In genomic region chr6:36492092-36492491, GRCh38 we compare ENCODE assay signal across 27 cellular contexts. TPM values are rescaled to one million over a fixed set of nuclear protein-coding genes. Genes with fewer than 3 reads are reported as not detected.
DNase-seq lines count a peak whose midpoint lies in the region; ATAC-seq and TF ChIP-seq lines count a peak whose summit lies in the region.
"Had no signal": no experiment of that assay in that cellular context is flagged by ENCODE, and none has a peak within 500 bp of the region (broad histone marks: within the 10 kb centered on the region; RNA-seq: fewer than 3 reads in every experiment).

No MANE protein-coding gene starts in this region.

- 91 to 94% methylated on average over 4 of the region's 4 CpGs for WGBS in sigmoid colon, 2 donors

- H3K4me3 ChIP-seq in sigmoid colon, result no peak overlapping the region
- H3K4me3 ChIP-seq: GM23248, left lung, ovary, SJSA1, spleen, suprapubic skin had no signal

- no peak for ATAC-seq in activated T-cell treated with anti-CD3 and anti-CD28 coated beads, Interleukin-2, amount 50 U/mL, for 72 hours (replicated peaks in 1 of 2)
- ATAC-seq in T-helper 17 cell (no peak), GM18907 (IDR thresholded peaks at IDR 0.05; ENCODE audit: unreplicated experiment) (no peak)
- ATAC-seq in stimulated activated effector memory CD8-positive, alpha-beta T cell treated with anti-CD3 and anti-CD28 coated beads, Interleukin-12 subunit alpha, Interleukin-12 subunit beta, amount 100 ng/mL, for 72 hours, result no peak
- ATAC-seq: stimulated activated memory B cell treated with anti-CD40 and anti-IgM and Interleukin-4, amounts not matched to agents 10 μg/mL and 1 μg/mL and 100 μg/mL, for 72 hours had no signal

- peaks cover 0 to 27% (median 10%) of the 10 kb centered on the region in 4 donors for H3K4me1 ChIP-seq in sigmoid colon

- H3K27me3 ChIP-seq in sigmoid colon, result no peaks in the 10 kb centered on the region
- H3K27me3 ChIP-seq: left lung, ovary, SJSA1, spleen, suprapubic skin had no signal

- no peak for DNase-seq in activated T-cell treated with anti-CD3 and anti-CD28 coated beads, Interleukin-2, amount 50 U/mL, for 72 hours
- DNase-seq in activated T-cell treated with anti-CD3 and anti-CD28 coated beads, Interleukin-2, amount 50 U/mL, for 48 hours, result no peak
- DNase-seq in Calu3 (no peak), T-helper 17 cell (no peak), sigmoid colon (no peak)
- no peak for DNase-seq in stimulated activated effector memory CD8-positive, alpha-beta T cell treated with anti-CD3 and anti-CD28 coated beads, Interleukin-12 subunit alpha, Interleukin-12 subunit beta, amount 100 ng/mL, for 72 hours (ENCODE audit: low spot score in 2 of 2)
- DNase-seq: activated CD4-positive, alpha-beta T cell treated with anti-CD3 and anti-CD28 coated beads for 4 hours; activated gamma-delta T cell treated with Interleukin-2 at 50 U/mL for 16 hours; central memory CD4-positive, alpha-beta T cell; hypothalamus; left lung; naive B cell; NCI-H1694; NCI-H526 treated with DMSO at 0.1 percent for 48 hours; ovary; spleen; stimulated activated CD4-positive, alpha-beta T cell treated with anti-CD3 and anti-CD28 coated beads, Interleukin-2, amount 100 ng/mL, for 48 hours; T-helper 1 cell had no signal

- H3K9me3 ChIP-seq in T-helper 17 cell (ENCODE audit: control insufficient read depth, low read length, poor library complexity, severe bottlenecking) (no peaks in the 10 kb centered on the region), sigmoid colon (no peaks in the 10 kb centered on the region)
- H3K9me3 ChIP-seq: left lung, ovary, SJSA1, spleen, suprapubic skin had no signal

- H3K27me3 Mint-ChIP-seq in activated T-cell treated with anti-CD3 and anti-CD28 coated beads, Interleukin-2, amount 50 U/mL, for 72 hours (ENCODE audit: low read depth), result no peaks in the 10 kb centered on the region
- H3K27me3 Mint-ChIP-seq in Calu3 (ENCODE audit: unreplicated experiment), result no peaks in the 10 kb centered on the region
- no peaks in the 10 kb centered on the region for H3K27me3 Mint-ChIP-seq in T-helper 17 cell
- H3K27me3 Mint-ChIP-seq: dendritic cell treated with granulocyte-macrophage colony-stimulating factor and Interleukin-4, amounts not matched to agents 40 ng/mL and 50 ng/mL, for 4 days; naive B cell; stimulated activated memory B cell treated with anti-CD40 and anti-IgM and Interleukin-4, amounts not matched to agents 10 μg/mL and 1 μg/mL and 100 μg/mL, for 72 hours had no signal

- peaks cover 4 to 33% of the 10 kb centered on the region in 2 donors for H3K36me3 Mint-ChIP-seq in activated T-cell treated with anti-CD3 and anti-CD28 coated beads, Interleukin-2, amount 50 U/mL, for 72 hours (ENCODE audit: insufficient read depth in 2 of 2)
- peaks cover 47% of the 10 kb centered on the region for H3K36me3 Mint-ChIP-seq in Calu3 (ENCODE audit: insufficient read depth, unreplicated experiment)
- no peaks in the 10 kb centered on the region for H3K36me3 Mint-ChIP-seq in T-helper 17 cell (ENCODE audit: low read depth)
- H3K36me3 Mint-ChIP-seq in stimulated activated effector memory CD8-positive, alpha-beta T cell treated with anti-CD3 and anti-CD28 coated beads, Interleukin-12 subunit alpha, Interleukin-12 subunit beta, amount 100 ng/mL, for 72 hours, result peaks cover 88% of the 10 kb centered on the region

- H3K4me1 Mint-ChIP-seq in activated T-cell treated with anti-CD3 and anti-CD28 coated beads, Interleukin-2, amount 50 U/mL, for 72 hours (ENCODE audit: low read depth), result peaks cover 16% of the 10 kb centered on the region
- H3K4me1 Mint-ChIP-seq in Calu3 (ENCODE audit: low read depth, unreplicated experiment), result no peaks in the 10 kb centered on the region
- H3K4me1 Mint-ChIP-seq in T-helper 17 cell, result peaks cover 13% of the 10 kb centered on the region
- H3K4me1 Mint-ChIP-seq in stimulated activated effector memory CD8-positive, alpha-beta T cell treated with anti-CD3 and anti-CD28 coated beads, Interleukin-12 subunit alpha, Interleukin-12 subunit beta, amount 100 ng/mL, for 72 hours, result peaks cover 15% of the 10 kb centered on the region
- H3K4me1 Mint-ChIP-seq: stimulated activated memory B cell treated with anti-CD40 and anti-IgM and Interleukin-4, amounts not matched to agents 10 μg/mL and 1 μg/mL and 100 μg/mL, for 72 hours had no signal

- TF ChIP-seq CTCF in Calu3 (IDR thresholded peaks at IDR 0.05; ENCODE audit: unreplicated experiment) (no peak), sigmoid colon (IDR thresholded peaks at IDR 0.05) (no peak)

- no peak for TF ChIP-seq EP300 in sigmoid colon (IDR thresholded peaks at IDR 0.05)

- H3K27ac Mint-ChIP-seq in activated T-cell treated with anti-CD3 and anti-CD28 coated beads, Interleukin-2, amount 50 U/mL, for 72 hours, result peak overlapping the region; percentile 65
- peak overlapping the region; percentile 28 for H3K27ac Mint-ChIP-seq in Calu3 (ENCODE audit: unreplicated experiment)
- H3K27ac Mint-ChIP-seq in T-helper 17 cell, result peak overlapping the region; percentile 11
- peak overlapping the region; percentile 74 for H3K27ac Mint-ChIP-seq in stimulated activated effector memory CD8-positive, alpha-beta T cell treated with anti-CD3 and anti-CD28 coated beads, Interleukin-12 subunit alpha, Interleukin-12 subunit beta, amount 100 ng/mL, for 72 hours
- H3K27ac Mint-ChIP-seq: dendritic cell treated with granulocyte-macrophage colony-stimulating factor and Interleukin-4, amounts not matched to agents 40 ng/mL and 50 ng/mL, for 4 days; stimulated activated memory B cell treated with anti-CD40 and anti-IgM and Interleukin-4, amounts not matched to agents 10 μg/mL and 1 μg/mL and 100 μg/mL, for 72 hours had no signal

- no peak overlapping the region for H3K4me3 Mint-ChIP-seq in activated T-cell treated with anti-CD3 and anti-CD28 coated beads, Interleukin-2, amount 50 U/mL, for 72 hours
- H3K4me3 Mint-ChIP-seq in Calu3 (ENCODE audit: low read depth, unreplicated experiment), result no peak overlapping the region
- no peak overlapping the region for H3K4me3 Mint-ChIP-seq in T-helper 17 cell
- H3K4me3 Mint-ChIP-seq in stimulated activated effector memory CD8-positive, alpha-beta T cell treated with anti-CD3 and anti-CD28 coated beads, Interleukin-12 subunit alpha, Interleukin-12 subunit beta, amount 100 ng/mL, for 72 hours, result no peak overlapping the region
- H3K4me3 Mint-ChIP-seq: dendritic cell treated with granulocyte-macrophage colony-stimulating factor and Interleukin-4, amounts not matched to agents 40 ng/mL and 50 ng/mL, for 4 days; naive B cell; stimulated activated memory B cell treated with anti-CD40 and anti-IgM and Interleukin-4, amounts not matched to agents 10 μg/mL and 1 μg/mL and 100 μg/mL, for 72 hours had no signal

- intact Hi-C loops in Calu3 (cut with micrococcal nuclease; ENCODE audit: unreplicated experiment), result no loop called here
- intact Hi-C loops in sigmoid colon (cut with DNase I), result no loop called here

- no peak overlapping the region for H3K27ac ChIP-seq in sigmoid colon
- H3K27ac ChIP-seq: C4-2B, GM23248, ovary, SJSA1, suprapubic skin had no signal

- CTCF ChIA-PET in Calu3 (lab: Charles Lee), result no interaction called here

- no peaks in the 10 kb centered on the region for H3K9me3 Mint-ChIP-seq in activated T-cell treated with anti-CD3 and anti-CD28 coated beads, Interleukin-2, amount 50 U/mL, for 72 hours
- H3K9me3 Mint-ChIP-seq in Calu3 (ENCODE audit: low read depth, unreplicated experiment), result no peaks in the 10 kb centered on the region
- H3K9me3 Mint-ChIP-seq in stimulated activated effector memory CD8-positive, alpha-beta T cell treated with anti-CD3 and anti-CD28 coated beads, Interleukin-12 subunit alpha, Interleukin-12 subunit beta, amount 100 ng/mL, for 72 hours, result no peaks in the 10 kb centered on the region
- H3K9me3 Mint-ChIP-seq: dendritic cell treated with granulocyte-macrophage colony-stimulating factor and Interleukin-4, amounts not matched to agents 40 ng/mL and 50 ng/mL, for 4 days; naive B cell; stimulated activated memory B cell treated with anti-CD40 and anti-IgM and Interleukin-4, amounts not matched to agents 10 μg/mL and 1 μg/mL and 100 μg/mL, for 72 hours had no signal

- H3K36me3 ChIP-seq in sigmoid colon, result peaks cover 10 to 53% (median 17%) of the 10 kb centered on the region in 4 donors
- H3K36me3 ChIP-seq: ovary had no signal

- no peak for TF ChIP-seq POLR2A in sigmoid colon (IDR thresholded peaks at IDR 0.05)

- no TSS peak for BruUV-seq in Calu3 (replicated peaks; lab: Mats Ljungman, UMichigan)

RNA-seq across cellular contexts. Expression of gene KCTD20, which starts 49.3 kb away (rescaled TPM):
- total RNA-seq in activated T-cell treated with anti-CD3 and anti-CD28 coated beads, Interleukin-2, amount 50 U/mL, for 72 hours, result 10 to 100 TPM; 48.5 to 58.9 TPM
- 43.3 and 45.1 TPM in 2 replicates for total RNA-seq in Calu3 (2022)
- total RNA-seq in T-helper 17 cell, result 10 to 100 TPM; 31.3 to 54.1 TPM
- total RNA-seq in sigmoid colon, result 10 to 100 TPM; 48.5 to 71.3 (median 50.8) TPM
- polyA plus RNA-seq in sigmoid colon, result 10 to 100 TPM; 12.0 to 19.6 (median 12.0) TPM

RNA-seq across cellular contexts. Expression of gene PXT1, which starts 49.4 kb away (rescaled TPM):
- total RNA-seq in activated T-cell treated with anti-CD3 and anti-CD28 coated beads, Interleukin-2, amount 50 U/mL, for 72 hours, result under 1 TPM; 0.25 to 0.48 TPM
- total RNA-seq in Calu3 (2022) (0.21 TPM in 1 of 2 replicates, not detected in the other), T-helper 17 cell (under 1 TPM; 0.30 to 0.60 TPM), sigmoid colon (not detected)
- polyA plus RNA-seq in sigmoid colon, result not detected
- total RNA-seq: GM23248, HT1080, left lung, ovary, SJSA1, suprapubic skin had no signal
- polyA plus RNA-seq: AG04450, GM23248, ovary, spleen had no signal

RNA-seq across cellular contexts. Expression of gene STK38, which starts 55.2 kb away (rescaled TPM):
- total RNA-seq in activated T-cell treated with anti-CD3 and anti-CD28 coated beads, Interleukin-2, amount 50 U/mL, for 72 hours, result 10 to 100 TPM; 30.7 to 34.4 TPM
- total RNA-seq in Calu3 (2022) (63.0 and 70.3 TPM in 2 replicates), T-helper 17 cell (10 to 100 TPM; 85.0 to 85.5 TPM), sigmoid colon (10 to 100 TPM; 25.8 to 46.3 (median 33.1) TPM)
- polyA plus RNA-seq in sigmoid colon, result 10 to 100 TPM; 33.6 to 47.8 (median 42.1) TPM

Comparison
In these comparisons a context has a peak if more than half of its experiments do, and no peak if none do; other contexts are left out.
1. H3K27ac Mint-ChIP-seq: peak in every context shown above with its lines; median percentile 74 in stimulated activated effector memory CD8-positive, alpha-beta T cell treated with anti-CD3 and anti-CD28 coated beads, Interleukin-12 subunit alpha, Interleukin-12 subunit beta, amount 100 ng/mL, for 72 hours; 65 in activated T-cell treated with anti-CD3 and anti-CD28 coated beads, Interleukin-2, amount 50 U/mL, for 72 hours; 28 in Calu3; 11 in T-helper 17 cell.